8 cellular contexts compared by ENCODE assay signal in the genomic region with DNA sequence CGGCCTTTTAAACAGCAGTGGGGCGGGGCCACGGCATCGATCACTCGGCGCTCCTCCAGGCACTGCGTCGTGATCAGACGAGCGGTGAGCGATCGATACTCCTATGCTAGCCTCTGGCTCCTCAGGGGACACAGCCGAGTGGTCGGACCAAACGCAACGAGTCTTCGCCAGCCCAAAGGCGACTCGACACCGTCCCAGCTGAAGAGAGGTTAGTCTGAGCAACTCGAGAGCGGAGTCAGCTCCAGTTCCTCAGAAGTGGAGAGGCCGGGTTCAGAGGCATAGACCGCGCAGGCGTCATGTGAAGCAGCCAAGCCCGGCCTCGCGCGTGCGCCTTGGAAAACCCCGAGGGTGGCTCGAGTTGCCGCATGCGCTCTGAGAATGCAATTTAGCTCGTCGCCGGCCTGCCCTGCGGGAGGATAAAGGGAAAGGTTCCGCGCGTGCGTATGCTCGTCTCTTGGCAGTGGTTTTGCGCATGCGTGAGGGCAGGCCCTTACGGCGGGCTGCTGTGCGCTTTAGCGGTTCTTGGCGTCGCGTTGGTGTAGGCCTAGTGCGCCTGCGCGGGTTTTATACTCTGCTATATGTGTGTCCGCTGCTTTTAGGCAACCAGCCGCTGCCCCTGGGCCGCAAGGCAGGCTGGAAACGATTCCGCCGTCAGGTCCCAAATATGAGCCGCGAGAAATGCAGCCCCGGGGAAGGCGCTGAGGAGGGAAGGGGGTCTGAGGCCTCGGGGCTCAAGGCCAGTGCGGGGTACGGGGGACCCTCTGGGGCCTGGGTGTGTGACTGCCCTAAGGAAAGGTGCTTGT.
DNase-seq lines count a peak whose midpoint lies in the region; ATAC-seq and TF ChIP-seq lines count a peak whose summit lies in the region.

Gene KDM8 (plus strand): TSS at position 98 of the 803 bp plus-strand sequence. CDS start 6,598 bp downstream, outside the sequence.

- peak within 1 kb of the TSS; percentile 87 for H3K4me3 ChIP-seq in AG09309 (ENCODE audit: control insufficient read depth, low read depth, low read length)

- peak; percentile 98 for DNase-seq in AG09309 (ENCODE audit: low read depth)
- DNase-seq in NCI-H446 (lab: John Stamatoyannopoulos, UW) = peak; percentile 95 to 99
- peak; percentile 100 for DNase-seq in activated CD4-positive, CD25-positive, alpha-beta regulatory T cell treated with anti-CD3 and anti-CD28 coated beads, Interleukin-2, amount 50 U/mL, for 16 hours (ENCODE audit: low read depth, low spot score)
- peak; percentile 99 for DNase-seq in cerebellar cortex (ENCODE audit: low spot score)
- peak; percentile 100 for DNase-seq in islet precursor cell
- peak; percentile 96 to 99 (median 99) for DNase-seq in stimulated activated CD4-positive, alpha-beta T cell treated with anti-CD3 and anti-CD28 coated beads, Interleukin-12 subunit alpha, Interleukin-12 subunit beta, amount 100 ng/mL, for 48 hours (ENCODE audit: low read depth in 2 of 3, low spot score in 1 of 3)

- peak; percentile 79 for ATAC-seq in GM19025 (IDR thresholded peaks at IDR 0.05; ENCODE audit: low read depth, unreplicated experiment)
- peak; percentile 85 for ATAC-seq in HG03342 (IDR thresholded peaks at IDR 0.05; ENCODE audit: unreplicated experiment)

- TF ChIP-seq CTCF in AG09309 (IDR thresholded peaks at IDR 0.05; ENCODE audit: control insufficient read depth, insufficient read depth, low read depth, low read length, missing control alignments) = no peak

Comparison
In these comparisons a context has a peak if more than half of its experiments do, and no peak if none do; other contexts are left out.
1. Peak in every context shown above with its lines: DNase-seq, ATAC-seq and H3K4me3 ChIP-seq.